In the genomic region with DNA sequence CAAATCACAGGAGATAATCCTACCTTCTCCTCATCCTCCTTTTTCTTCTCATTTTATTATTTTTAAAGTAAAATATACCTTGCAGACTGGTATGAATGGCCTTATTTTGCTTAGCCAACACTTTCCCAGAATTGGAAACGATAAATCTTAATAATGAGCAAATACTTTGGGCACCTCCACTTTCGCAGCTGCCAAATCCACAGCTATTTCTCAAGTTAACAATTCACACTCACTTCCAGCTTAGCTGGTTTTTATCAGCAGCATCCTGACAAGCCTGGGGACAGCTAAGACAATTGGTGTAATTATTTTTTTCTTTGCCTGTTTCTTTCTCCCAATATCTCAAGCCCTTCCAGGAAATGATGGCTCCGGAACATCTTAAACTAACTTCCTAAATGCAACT, we compare ENCODE assay signal across 18 cellular contexts.
DNase-seq lines count a peak whose midpoint lies in the region; TF ChIP-seq lines count a peak whose summit lies in the region.
"Had no signal": no experiment of that assay in that cellular context is flagged by ENCODE, and none has a peak within 500 bp of the region (broad histone marks: within the 10 kb centered on the region; RNA-seq: fewer than 3 reads in every experiment).

No MANE protein-coding gene starts in this region.

- TF ChIP-seq CTCF in esophagus muscularis mucosa (IDR thresholded peaks at IDR 0.05) (no peak), OCI-LY7 (conservative IDR thresholded peaks at IDR 0.05; ENCODE audit: low read length) (no peak)

- H3K23ac ChIP-seq in mesendoderm (ENCODE audit: low read length), result no peak overlapping the region

- H2AFZ ChIP-seq in GM23248, result no peak overlapping the region
- no peak overlapping the region for H2AFZ ChIP-seq in OCI-LY7 (ENCODE audit: low read length)

- H3K36me3 ChIP-seq in GM23248 (ENCODE audit: low read depth), result no peaks in the 10 kb centered on the region
- no peaks in the 10 kb centered on the region for H3K36me3 ChIP-seq in esophagus muscularis mucosa
- H3K36me3 ChIP-seq in mesendoderm (ENCODE audit: control insufficient read depth, insufficient read depth, low read length), result no peaks in the 10 kb centered on the region
- no peaks in the 10 kb centered on the region for H3K36me3 ChIP-seq in OCI-LY7 (ENCODE audit: insufficient read depth, low read length)
- H3K36me3 ChIP-seq: BLaER1 treated with 17β-estradiol and CSF1 and Interleukin-3, amounts not matched to agents 10 nM and 100 nM had no signal

- no peak overlapping the region for H3K56ac ChIP-seq in mesendoderm (ENCODE audit: low read length)

- no peak overlapping the region for H3K27ac ChIP-seq in GM23248
- H3K27ac ChIP-seq in esophagus muscularis mucosa (replicated peaks in 1 of 4), result no peak overlapping the region
- no peak overlapping the region for H3K27ac ChIP-seq in mesendoderm (ENCODE audit: low read depth, low read length)
- H3K27ac ChIP-seq in OCI-LY7 (ENCODE audit: low read depth, low read length, poor library complexity, severe bottlenecking), result no peak overlapping the region
- H3K27ac ChIP-seq: BLaER1 treated with 17β-estradiol and CSF1 and Interleukin-3, amounts not matched to agents 10 nM and 100 nM; C4-2B had no signal

- H4K20me1 ChIP-seq in GM23248 (ENCODE audit: insufficient read depth) (no peaks in the 10 kb centered on the region), OCI-LY7 (ENCODE audit: insufficient read depth, low read length) (no peaks in the 10 kb centered on the region)
- H4K20me1 ChIP-seq: BLaER1 treated with 17β-estradiol and CSF1 and Interleukin-3, amounts not matched to agents 10 nM and 100 nM had no signal

- H3K4me2 ChIP-seq in GM23248 (ENCODE audit: unreplicated experiment) (peak overlapping the region; percentile 19), mesendoderm (ENCODE audit: low read length) (no peak overlapping the region), OCI-LY7 (ENCODE audit: low read length) (no peak overlapping the region)
- H3K4me2 ChIP-seq: BLaER1 treated with 17β-estradiol and CSF1 and Interleukin-3, amounts not matched to agents 10 nM and 100 nM had no signal

- H3K9me2 ChIP-seq in GM23248 (ENCODE audit: insufficient read depth) (no peaks in the 10 kb centered on the region), OCI-LY7 (ENCODE audit: insufficient read depth, low read length) (no peaks in the 10 kb centered on the region)

- H3K79me1 ChIP-seq in mesendoderm (ENCODE audit: low read length), result no peaks in the 10 kb centered on the region

- no TSS peak for BruUV-seq in OCI-LY7 (replicated peaks; lab: Mats Ljungman, UMichigan)

- H3K9ac ChIP-seq in GM23248 (no peak overlapping the region), mesendoderm (ENCODE audit: low read length) (no peak overlapping the region)
- H3K9ac ChIP-seq: BLaER1 treated with 17β-estradiol and CSF1 and Interleukin-3, amounts not matched to agents 10 nM and 100 nM had no signal

- H3K4ac ChIP-seq in mesendoderm (ENCODE audit: low read depth, low read length), result no peak overlapping the region

- H3K18ac ChIP-seq in mesendoderm (ENCODE audit: low read length), result no peak overlapping the region

- H2BK15ac ChIP-seq in mesendoderm (replicated peaks; ENCODE audit: low read depth), result no peak overlapping the region

- peaks cover 9% of the 10 kb centered on the region for H3F3A ChIP-seq in GM23248 (ENCODE audit: insufficient read depth)

- CTCF ChIA-PET in OCI-LY7 (lab: Charles Lee; ENCODE audit: unreplicated experiment), result no interaction called here

- H3K4me1 ChIP-seq in GM23248 (ENCODE audit: insufficient read depth), result peaks cover 37% of the 10 kb centered on the region
- peaks cover 0 to 21% (median 13%) of the 10 kb centered on the region in 4 donors for H3K4me1 ChIP-seq in esophagus muscularis mucosa
- H3K4me1 ChIP-seq in mesendoderm (ENCODE audit: control insufficient read depth, low read depth, low read length), result no peaks in the 10 kb centered on the region
- H3K4me1 ChIP-seq in OCI-LY7 (ENCODE audit: insufficient read depth, low read length, poor library complexity, severe bottlenecking), result no peaks in the 10 kb centered on the region
- H3K4me1 ChIP-seq: BLaER1 treated with 17β-estradiol and CSF1 and Interleukin-3, amounts not matched to agents 10 nM and 100 nM; Caco-2 had no signal

- in situ Hi-C loops in GM23248 (cut with MboI), result loop anchor here (25.0 kb wide), 1 partner anchor 513 kb away; no protein-coding TSS in a partner anchor

- intact Hi-C loops in esophagus muscularis mucosa (cut with DNase I) (no loop called here), OCI-LY7 (cut with micrococcal nuclease; ENCODE audit: unreplicated experiment) (no loop called here)

- POLR2A ChIA-PET in OCI-LY7 (lab: Charles Lee), result no interaction called here

- H2BK120ac ChIP-seq in mesendoderm (ENCODE audit: low read depth, low read length), result no peak overlapping the region

- H3K79me2 ChIP-seq in GM23248 (ENCODE audit: insufficient read depth) (no peaks in the 10 kb centered on the region), mesendoderm (ENCODE audit: control insufficient read depth, insufficient read depth, low read length) (no peaks in the 10 kb centered on the region), OCI-LY7 (ENCODE audit: insufficient read depth, low read depth, low read length) (no peaks in the 10 kb centered on the region)

- H3K9me3 ChIP-seq in GM23248 (ENCODE audit: low read depth) (no peaks in the 10 kb centered on the region), esophagus muscularis mucosa (no peaks in the 10 kb centered on the region), OCI-LY7 (ENCODE audit: low read length) (no peaks in the 10 kb centered on the region)
- H3K9me3 ChIP-seq: Caco-2 had no signal

- H4K8ac ChIP-seq in mesendoderm (ENCODE audit: low read depth, low read length), result no peak overlapping the region

- no peak for TF ChIP-seq POLR2A in esophagus muscularis mucosa (IDR thresholded peaks at IDR 0.05; ENCODE audit: low read depth)

- no peaks in the 10 kb centered on the region for H3K27me3 ChIP-seq in GM23248 (replicated peaks; ENCODE audit: insufficient read depth)
- no peaks in the 10 kb centered on the region for H3K27me3 ChIP-seq in esophagus muscularis mucosa
- H3K27me3 ChIP-seq in mesendoderm (ENCODE audit: insufficient read depth, low read length, poor library complexity), result no peaks in the 10 kb centered on the region
- H3K27me3 ChIP-seq: BLaER1 treated with 17β-estradiol and CSF1 and Interleukin-3, amounts not matched to agents 10 nM and 100 nM had no signal

- no peak overlapping the region for H4K5ac ChIP-seq in mesendoderm (ENCODE audit: low read length)

- H2BK5ac ChIP-seq in mesendoderm (ENCODE audit: low read length), result no peak overlapping the region

- DNase-seq in GM23248 (no peak), esophagus muscularis mucosa (ENCODE audit: extremely low spot score) (peak; percentile 14), mesendoderm (peak; percentile 29), NCI-H526 treated with DMSO at 0.1 percent for 48 hours (lab: John Stamatoyannopoulos, UW) (no peak), OCI-LY7 (ENCODE audit: low spot score) (no peak), NAMALWA (ENCODE audit: low spot score) (no peak)
- no peak for DNase-seq in effector CD8-positive, alpha-beta T cell (lab: John Stamatoyannopoulos, UW)
- DNase-seq: 8988T; ACHN; AML-193; Caco-2; Calu3; CD4-positive, alpha-beta T cell; CD8-positive, alpha-beta T cell; DMS79 treated with DMSO at 0.1 percent for 48 hours; GF-D8 had no signal

- no peak for TF ChIP-seq EP300 in esophagus muscularis mucosa (IDR thresholded peaks at IDR 0.05)

- no peak overlapping the region for H2AK5ac ChIP-seq in mesendoderm (ENCODE audit: low read length)

- WGBS in GM23248 (ENCODE audit: low coverage in 1 of 2, low lambda C conversion rate in 2 of 2, missing lambda C conversion rate in 2 of 2), 2 experiments, result 58 to 68% methylated on average over 3 of the region's 3 CpGs
- WGBS in esophagus muscularis mucosa, result 29% methylated on average over 3 of the region's 3 CpGs
- WGBS in mesendoderm (ENCODE audit: extremely low coverage, insufficient coverage, low lambda C conversion rate), result no CpG with 5 or more reads among the region's 3 CpGs

- H3K4me3 ChIP-seq in GM23248 (no peak overlapping the region), esophagus muscularis mucosa (no peak overlapping the region), mesendoderm (ENCODE audit: low read length) (no peak overlapping the region), OCI-LY7 (ENCODE audit: low read depth, low read length, poor library complexity, severe bottlenecking) (no peak overlapping the region)
- H3K4me3 ChIP-seq: BLaER1 treated with 17β-estradiol and CSF1 and Interleukin-3, amounts not matched to agents 10 nM and 100 nM had no signal

Comparison
In these comparisons a context has a peak if more than half of its experiments do, and no peak if none do; other contexts are left out.
1. DNase-seq: peak in esophagus muscularis mucosa (single experiment) and mesendoderm (single experiment); none in GM23248 (single experiment), effector CD8-positive, alpha-beta T cell (single experiment), NCI-H526 treated with DMSO at 0.1 percent for 48 hours (single experiment), OCI-LY7 (single experiment) and NAMALWA (single experiment).